Comparison of ENCODE assay signal across 37 cellular contexts in genomic region chr17:49930880-49931279, GRCh38. TPM values are rescaled to one million over a fixed set of nuclear protein-coding genes. Genes with fewer than 3 reads are reported as not detected.
"Had no signal": no experiment of that assay in that cellular context is flagged by ENCODE, and none has a peak within 500 bp of the region (broad histone marks: within the 10 kb centered on the region; RNA-seq: fewer than 3 reads in every experiment).

No MANE protein-coding gene starts in this region.

- H3K36me3 ChIP-seq: adrenal gland, brain microvascular endothelial cell, breast epithelium had no signal

- H3K27ac ChIP-seq: adrenal gland, body of pancreas, brain microvascular endothelial cell, breast epithelium, VCaP had no signal

- H3K4me1 ChIP-seq: body of pancreas, breast epithelium had no signal

- H3K4me3 ChIP-seq: adrenal gland, body of pancreas, breast epithelium had no signal

- H3K9me3 ChIP-seq: adrenal gland, body of pancreas, breast epithelium had no signal

- ATAC-seq: activated CD4-positive, alpha-beta T cell treated with anti-CD3 and anti-CD28 coated beads for 36 hours; activated CD4-positive, CD25-positive, alpha-beta regulatory T cell treated with anti-CD3 and anti-CD28 coated beads, Interleukin-2, amount 50 U/mL, for 24 hours; activated CD8-positive, alpha-beta T cell treated with anti-CD3 and anti-CD28 coated beads, Interleukin-2, amount 10 ng/mL, durations not matched to agents 7 days and 5 days; activated naive CD4-positive, alpha-beta T cell treated with anti-CD3 and anti-CD28 coated beads, Interleukin-2, amount 50 U/mL, for 72 hours; activated T-cell treated with anti-CD3 and anti-CD28 coated beads, Interleukin-2, amount 50 U/mL, for 4 hours; activated T-cell treated with anti-CD3 and anti-CD28 coated beads, Interleukin-2, amount 50 U/mL, for 72 hours; activated T-helper 17 cell treated with anti-CD3 and anti-CD28 coated beads, Interleukin-2, amount 50 U/mL, for 72 hours; body of pancreas; WTC11 had no signal

- DNase-seq: activated CD4-positive, alpha-beta memory T cell treated with anti-CD3 and anti-CD28 coated beads, Interleukin-2, amount 10 ng/mL, durations not matched to agents 7 days and 5 days; activated CD4-positive, alpha-beta T cell treated with anti-CD3 and anti-CD28 coated beads for 1 hour; activated CD4-positive, alpha-beta T cell treated with anti-CD3 and anti-CD28 coated beads for 36 hours; activated CD4-positive, alpha-beta T cell treated with anti-CD3 and anti-CD28 coated beads for 48 hours; activated CD4-positive, alpha-beta T cell treated with anti-CD3 and anti-CD28 coated beads, Interleukin-2, amount 10 ng/mL, durations not matched to agents 7 days and 5 days; activated CD4-positive, alpha-beta T cell treated with anti-CD3 and anti-CD28 coated beads, Interleukin-2, amount 50 U/mL, for 48 hours; activated CD4-positive, CD25-positive, alpha-beta regulatory T cell; activated CD8-positive, alpha-beta memory T cell treated with anti-CD3 and anti-CD28 coated beads, Interleukin-2, amount 50 U/mL, for 4 hours; activated CD8-positive, alpha-beta T cell treated with anti-CD3 and anti-CD28 coated beads, Interleukin-2, amount 10 ng/mL, durations not matched to agents 7 days and 5 days; activated effector memory CD4-positive, alpha-beta T cell treated with anti-CD3 and anti-CD28 coated beads, Interleukin-2, amount 50 U/mL, for 16 hours; activated gamma-delta T cell treated with Interleukin-2 at 50 U/mL for 16 hours; activated naive CD4-positive, alpha-beta T cell; activated naive CD4-positive, alpha-beta T cell treated with anti-CD3 and anti-CD28 coated beads for 36 hours; activated naive CD4-positive, alpha-beta T cell treated with anti-CD3 and anti-CD28 coated beads, Interleukin-2, amount 50 U/mL, for 16 hours; activated naive CD8-positive, alpha-beta T cell treated with anti-CD3 and anti-CD28 coated beads for 36 hours; activated T-cell treated with anti-CD3 and anti-CD28 coated beads for 4 hours; activated T-cell treated with anti-CD3 and anti-CD28 coated beads, Interleukin-2, amount 50 U/mL, for 1 hour; activated T-cell treated with anti-CD3 and anti-CD28 coated beads, Interleukin-2, amount 50 U/mL, for 4 hours; activated T-cell treated with anti-CD3 and anti-CD28 coated beads, Interleukin-2, amount 50 U/mL, for 72 hours; adrenal gland; amniotic stem cell; aorta; body of pancreas; brain microvascular endothelial cell; central memory CD4-positive, alpha-beta T cell; T-helper 1 cell; T-helper 2 cell; T-helper 9 cell had no signal

- H3K27me3 ChIP-seq: adrenal gland, body of pancreas had no signal

RNA-seq across cellular contexts. Expression of gene DLX4, which starts 38.1 kb away (rescaled TPM):
- total RNA-seq: activated CD8-positive, alpha-beta T cell treated with anti-CD3 and anti-CD28 coated beads, Interleukin-2, amount 10 ng/mL, durations not matched to agents 7 days and 5 days; activated T-helper 1 cell treated with anti-CD3 and anti-CD28 coated beads, Interleukin-12 subunit alpha, Interleukin-12 subunit beta, Interleukin-2, Interleukin-4 antibody, amounts not matched to agents 30 ng/mL and 10 ng/mL and 1 ng/mL, durations not matched to agents 14 hours and 24 hours and 36 hours; astrocyte; body of pancreas; cerebellum had no signal
